In genomic region chr2:196187898-196188458, GRCh38 we compare ENCODE assay signal across 3 cellular contexts.
TF ChIP-seq lines count a peak whose summit lies in the region.

No MANE protein-coding gene starts in this region.

TF ChIP-seq in HepG2, 621 proteins besides CTCF, POLR2A, EP300 and RAD21:
- no peak for TF ChIP-seq ZNF18 (CRISPR knock-in tag; IDR thresholded peaks at IDR 0.05; ENCODE audit: insufficient replicate concordance)
- no peak for TF ChIP-seq ZNF468 (CRISPR knock-in tag; IDR thresholded peaks at IDR 0.05)
- 0 out of 2 replicates have a peak, but pooled peaks have one; percentile 39 for TF ChIP-seq CEBPB (IDR thresholded peaks at IDR 0.05; ENCODE audit: borderline replicate concordance, low read depth, low read length)
- TF ChIP-seq PATZ1 (CRISPR knock-in tag; IDR thresholded peaks at IDR 0.05): no peak
- peak; percentile 53; the same call in 1 of the 2 replicates for TF ChIP-seq MAFF (IDR thresholded peaks at IDR 0.05; ENCODE audit: low read depth, low read length)
- peak; percentile 50 to 71; a peak in 3 of 4 replicates for TF ChIP-seq MAFK (conservative IDR thresholded peaks at IDR 0.05 in 1 of 2, IDR thresholded peaks at IDR 0.05 in 1 of 2; ENCODE audit: low read length in 2 of 2)
- no peak for TF ChIP-seq ZNF317 (CRISPR knock-in tag; IDR thresholded peaks at IDR 0.05)
- no peak for TF ChIP-seq PRDM10 (CRISPR knock-in tag; IDR thresholded peaks at IDR 0.05; ENCODE audit: low read depth)
- no peak for TF ChIP-seq SALL2 (CRISPR knock-in tag; IDR thresholded peaks at IDR 0.05)

TF ChIP-seq in IMR-90, 13 proteins besides CTCF, POLR2A, EP300 and RAD21:
- TF ChIP-seq CHD1 (IDR thresholded peaks at IDR 0.05; ENCODE audit: low read depth, low read length) (no peak), FOS (IDR thresholded peaks at IDR 0.05; ENCODE audit: low read depth, low read length) (no peak), CEBPB (IDR thresholded peaks at IDR 0.05; ENCODE audit: low read depth, low read length) (peak; percentile 23; the same call in 1 of the 2 replicates), BHLHE40 (IDR thresholded peaks at IDR 0.05; ENCODE audit: low read depth, low read length) (no peak), RFX5 (IDR thresholded peaks at IDR 0.05; ENCODE audit: low read depth, low read length) (no peak), USF2 (IDR thresholded peaks at IDR 0.05; ENCODE audit: low read depth, low read length) (no peak), MAZ (IDR thresholded peaks at IDR 0.05; ENCODE audit: borderline replicate concordance, low read depth, low read length) (no peak), SMC3 (IDR thresholded peaks at IDR 0.05; ENCODE audit: low read depth, low read length) (no peak), MAFK (IDR thresholded peaks at IDR 0.05; ENCODE audit: low read depth, low read length) (peak; percentile 30; the same call in 1 of the 2 replicates), MXI1 (IDR thresholded peaks at IDR 0.05; ENCODE audit: borderline replicate concordance, low read depth, low read length) (no peak)
TF ChIP-seq in IMR-90: peak in this region for 2.

TF ChIP-seq in GM23338, 12 proteins besides CTCF, POLR2A, EP300 and RAD21:
- no peak for TF ChIP-seq ZNF462 (CRISPR knock-in tag; IDR thresholded peaks at IDR 0.05)
- no peak for TF ChIP-seq ZNF331 (CRISPR knock-in tag; IDR thresholded peaks at IDR 0.05; ENCODE audit: low read depth)
- no peak for TF ChIP-seq ZNF114 (CRISPR knock-in tag; IDR thresholded peaks at IDR 0.05)
- TF ChIP-seq JUNB (IDR thresholded peaks at IDR 0.05; ENCODE audit: unreplicated experiment): no peak
TF ChIP-seq in GM23338: peak in this region for 0.
